In the genomic region with DNA sequence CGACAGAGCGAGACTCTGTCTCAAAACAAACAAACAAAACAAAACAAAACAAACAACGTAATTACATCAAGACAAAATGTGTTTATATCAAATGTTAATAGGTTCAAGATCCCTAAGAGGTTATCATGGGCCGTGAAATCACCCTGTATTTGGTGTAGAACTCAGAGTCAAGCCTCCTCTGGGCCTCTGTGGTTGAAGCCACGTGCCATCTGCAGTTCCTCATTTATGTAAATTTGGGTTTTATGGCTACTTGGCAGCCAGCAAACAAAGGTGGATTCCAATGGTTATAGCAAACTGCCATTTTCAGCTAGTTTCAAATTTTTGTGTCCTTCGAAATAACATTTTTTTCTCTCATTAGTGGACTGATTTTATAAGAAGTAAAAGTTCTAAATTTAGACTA, we compare ENCODE assay signal across 1 cellular context.
TF ChIP-seq lines count a peak whose summit lies in the region.

No MANE protein-coding gene starts in this region.

TF ChIP-seq in K562, 482 proteins besides CTCF, POLR2A, EP300 and RAD21:
- TF ChIP-seq, protein P1, sequence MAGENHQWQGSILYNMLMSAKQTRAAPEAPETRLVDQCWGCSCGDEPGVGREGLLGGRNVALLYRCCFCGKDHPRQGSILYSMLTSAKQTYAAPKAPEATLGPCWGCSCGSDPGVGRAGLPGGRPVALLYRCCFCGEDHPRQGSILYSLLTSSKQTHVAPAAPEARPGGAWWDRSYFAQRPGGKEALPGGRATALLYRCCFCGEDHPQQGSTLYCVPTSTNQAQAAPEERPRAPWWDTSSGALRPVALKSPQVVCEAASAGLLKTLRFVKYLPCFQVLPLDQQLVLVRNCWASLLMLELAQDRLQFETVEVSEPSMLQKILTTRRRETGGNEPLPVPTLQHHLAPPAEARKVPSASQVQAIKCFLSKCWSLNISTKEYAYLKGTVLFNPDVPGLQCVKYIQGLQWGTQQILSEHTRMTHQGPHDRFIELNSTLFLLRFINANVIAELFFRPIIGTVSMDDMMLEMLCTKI (IDR thresholded peaks at IDR 0.05; ENCODE audit: partially characterized antibody): no peak
- TF ChIP-seq THAP7 (CRISPR knock-in tag; IDR thresholded peaks at IDR 0.05): no peak
- TF ChIP-seq SPI1 (IDR thresholded peaks at IDR 0.05; ENCODE audit: borderline replicate concordance, low read depth, low read length): 0 out of 2 replicates have a peak, but pooled peaks have one; percentile 26
